ENCODE assay signal across 1 cellular context in genomic region chr2:69773201-69773600, GRCh38.
TF ChIP-seq lines count a peak whose summit lies in the region.

No MANE protein-coding gene starts in this region.

TF ChIP-seq in IMR-90, 13 proteins besides CTCF, POLR2A, EP300 and RAD21 (continued from another document):
- no peak for TF ChIP-seq ELK1 (IDR thresholded peaks at IDR 0.05; ENCODE audit: borderline replicate concordance, low read depth, low read length)
- no peak for TF ChIP-seq RFX5 (IDR thresholded peaks at IDR 0.05; ENCODE audit: low read depth, low read length)
- TF ChIP-seq MAZ (IDR thresholded peaks at IDR 0.05; ENCODE audit: borderline replicate concordance, low read depth, low read length): no peak
